Comparison of ENCODE assay signal across 8 cellular contexts in genomic region chr5:142713151-142713706, GRCh38. TPM values are rescaled to one million over a fixed set of nuclear protein-coding genes. Genes with fewer than 3 reads are reported as not detected.
DNase-seq lines count a peak whose midpoint lies in the region; ATAC-seq and TF ChIP-seq lines count a peak whose summit lies in the region.

No MANE protein-coding gene starts in this region.

- peak overlapping the region; percentile 67 for H3K27ac Mint-ChIP-seq in activated T-cell treated with anti-CD3 and anti-CD28 coated beads, Interleukin-2, amount 50 U/mL, for 24 hours

- H3K36me3 Mint-ChIP-seq in activated T-cell treated with anti-CD3 and anti-CD28 coated beads, Interleukin-2, amount 50 U/mL, for 24 hours (ENCODE audit: low read depth) = no peaks in the 10 kb centered on the region

- H3K4me1 Mint-ChIP-seq in activated T-cell treated with anti-CD3 and anti-CD28 coated beads, Interleukin-2, amount 50 U/mL, for 24 hours (ENCODE audit: low read depth) = peaks cover 12% of the 10 kb centered on the region

- TF ChIP-seq POLR2A in esophagus squamous epithelium (IDR thresholded peaks at IDR 0.05) = no peak

- H3K9me3 Mint-ChIP-seq in activated T-cell treated with anti-CD3 and anti-CD28 coated beads, Interleukin-2, amount 50 U/mL, for 24 hours = peaks cover 4% of the 10 kb centered on the region

- intact Hi-C loops in esophagus squamous epithelium (cut with DNase I) = no loop called here

- H3K4me3 ChIP-seq in HUES6 (ENCODE audit: low read depth, low read length) (peak overlapping the region; percentile 67), esophagus squamous epithelium (peak overlapping the region; percentile 41 to 74 (median 52)), muscle layer of duodenum (ENCODE audit: low read depth in 1 of 2, low read length in 2 of 2) (peak overlapping the region; percentile 62 to 66)

- H3K27me3 ChIP-seq in HUES6 (ENCODE audit: control insufficient read depth, insufficient read depth, low read length) (no peaks in the 10 kb centered on the region), esophagus squamous epithelium (peaks cover 0 to 8% (median 0%) of the 10 kb centered on the region in 4 donors), muscle layer of duodenum (ENCODE audit: low read depth, low read length) (no peaks in the 10 kb centered on the region)

- peak; percentile 93 for ATAC-seq in GM21447 (IDR thresholded peaks at IDR 0.05; ENCODE audit: unreplicated experiment)

- H3K27ac ChIP-seq in HUES6 (ENCODE audit: low read depth, low read length) (peak overlapping the region; percentile 24; the same call in 1 of the 2 replicates), esophagus squamous epithelium (peak overlapping the region; percentile 79 to 89 (median 80)), muscle layer of duodenum (ENCODE audit: low read length) (peak overlapping the region; percentile 60)

- DNase-seq in DMS 273 (lab: John Stamatoyannopoulos, UW; ENCODE audit: unreplicated experiment) (peak; percentile 95), OCI-M2 (lab: John Stamatoyannopoulos, UW; ENCODE audit: unreplicated experiment) (peak; percentile 31), esophagus squamous epithelium (lab: John Stamatoyannopoulos, UW) (peak; percentile 47)
- DNase-seq in activated T-cell treated with anti-CD3 and anti-CD28 coated beads, Interleukin-2, amount 50 U/mL, for 24 hours = peak; percentile 93
- peak; percentile 74 for DNase-seq in stimulated activated CD8-positive, alpha-beta memory T cell treated with anti-CD3 and anti-CD28 coated beads, Interleukin-7, amount 100 ng/mL, for 24 hours (ENCODE audit: low read depth)

- peak overlapping the region; percentile 67 for H3K9ac ChIP-seq in HUES6 (ENCODE audit: low read length)

- H3K9me3 ChIP-seq in HUES6 (ENCODE audit: control insufficient read depth, insufficient read depth, low read depth, low read length) (peaks cover 22% of the 10 kb centered on the region), esophagus squamous epithelium (no peaks in the 10 kb centered on the region), muscle layer of duodenum (ENCODE audit: control insufficient read depth in 1 of 2, low read length in 2 of 2) (no peaks in the 10 kb centered on the region)

- peaks cover 8% of the 10 kb centered on the region for H3K27me3 Mint-ChIP-seq in activated T-cell treated with anti-CD3 and anti-CD28 coated beads, Interleukin-2, amount 50 U/mL, for 24 hours

- peak; percentile 89 to 98 (median 96) for TF ChIP-seq CTCF in esophagus squamous epithelium (IDR thresholded peaks at IDR 0.05)

- H3K36me3 ChIP-seq in HUES6 (ENCODE audit: control insufficient read depth, insufficient read depth, low read length) (peaks cover 23% of the 10 kb centered on the region), esophagus squamous epithelium (no peaks in the 10 kb centered on the region), muscle layer of duodenum (ENCODE audit: control insufficient read depth in 1 of 2, insufficient read depth in 2 of 2, low read length in 2 of 2) (no peaks in the 10 kb centered on the region)

- peak overlapping the region; percentile 77 for H3K4me3 Mint-ChIP-seq in activated T-cell treated with anti-CD3 and anti-CD28 coated beads, Interleukin-2, amount 50 U/mL, for 24 hours

- 0 to 3% methylated on average over 9 to 11 of the region's 28 CpGs for WGBS in esophagus squamous epithelium, 2 donors

- H3K4me1 ChIP-seq in HUES6 (ENCODE audit: control insufficient read depth, insufficient read depth, low read length) (peaks cover 24% of the 10 kb centered on the region), esophagus squamous epithelium (peaks cover 4 to 24% (median 7%) of the 10 kb centered on the region in 3 donors), muscle layer of duodenum (ENCODE audit: control insufficient read depth in 1 of 2, insufficient read depth in 2 of 2, low read length in 2 of 2) (peaks cover 3 to 12% of the 10 kb centered on the region in 2 donors)

RNA-seq across cellular contexts. Expression of gene FGF1, which starts 27.3 kb away (rescaled TPM):
- total RNA-seq in esophagus squamous epithelium = 1 to 10 TPM in 2 of 4 donors, under 1 TPM in 1, not detected in 1; 0.38 to 2.4 (median 1.6) TPM

RNA-seq across cellular contexts. Expression of gene ARHGAP26, which starts 56.9 kb away (rescaled TPM):
- 10 to 100 TPM in 3 of 4 donors, 1 to 10 TPM in 1; 4.4 to 18.7 (median 15.4) TPM for total RNA-seq in esophagus squamous epithelium

Comparison
In these comparisons a context has a peak if more than half of its experiments do, and no peak if none do; other contexts are left out.
1. Peak in every context shown above with its lines: DNase-seq, ATAC-seq, H3K4me3 ChIP-seq and H3K27ac ChIP-seq.
2. DNase-seq: peak in every context shown above with its lines; median percentile 95 in DMS 273; 93 in activated T-cell treated with anti-CD3 and anti-CD28 coated beads, Interleukin-2, amount 50 U/mL, for 24 hours; 74 in stimulated activated CD8-positive, alpha-beta memory T cell treated with anti-CD3 and anti-CD28 coated beads, Interleukin-7, amount 100 ng/mL, for 24 hours; 47 in esophagus squamous epithelium; 31 in OCI-M2.
3. H3K27ac ChIP-seq: peak in every context shown above with its lines; median percentile 80 in esophagus squamous epithelium; 60 in muscle layer of duodenum; 24 in HUES6.